In the genomic region with DNA sequence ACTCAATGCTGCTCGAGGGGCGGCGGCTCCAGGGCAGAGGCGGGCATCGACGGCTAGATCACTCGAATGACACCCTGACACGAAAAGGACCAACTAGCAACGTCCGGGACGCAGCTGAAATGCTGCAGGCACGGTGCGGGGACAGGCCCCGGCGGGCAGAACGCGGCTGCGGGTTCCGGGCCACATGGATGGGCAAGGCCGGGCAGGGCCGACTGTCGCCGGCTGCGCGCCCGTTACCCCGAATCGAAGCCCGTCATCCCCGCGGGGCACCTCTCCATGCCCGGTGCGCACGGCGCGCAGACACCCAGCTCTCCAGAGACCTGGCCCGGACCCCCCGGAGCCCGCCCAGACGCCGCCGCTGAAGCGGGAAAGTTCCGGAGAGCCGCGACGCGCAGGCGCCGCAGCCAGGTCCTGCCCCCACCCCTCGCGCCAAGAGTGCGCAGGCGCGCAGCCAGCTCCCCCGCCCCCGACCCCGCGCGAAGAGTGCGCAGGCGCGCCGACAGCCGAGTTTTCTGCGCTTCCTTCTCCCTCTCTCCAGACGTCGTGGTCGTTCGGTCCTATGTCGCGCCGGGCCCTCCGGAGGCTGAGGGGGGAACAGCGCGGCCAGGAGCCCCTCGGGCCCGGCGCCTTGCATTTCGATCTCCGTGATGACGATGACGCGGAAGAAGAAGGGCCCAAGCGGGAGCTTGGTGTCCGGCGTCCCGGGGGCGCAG, we compare ENCODE assay signal across 1 cellular context.
TF ChIP-seq lines count a peak whose summit lies in the region.

TSS of gene TCF25 (plus strand) at position 484 of the 713 bp plus-strand sequence. CDS start at position 560, 76 bp downstream.

TF ChIP-seq in HepG2, 621 proteins besides CTCF, POLR2A, EP300 and RAD21 (continued from another document and continues in another):
- TF ChIP-seq, protein P1, sequence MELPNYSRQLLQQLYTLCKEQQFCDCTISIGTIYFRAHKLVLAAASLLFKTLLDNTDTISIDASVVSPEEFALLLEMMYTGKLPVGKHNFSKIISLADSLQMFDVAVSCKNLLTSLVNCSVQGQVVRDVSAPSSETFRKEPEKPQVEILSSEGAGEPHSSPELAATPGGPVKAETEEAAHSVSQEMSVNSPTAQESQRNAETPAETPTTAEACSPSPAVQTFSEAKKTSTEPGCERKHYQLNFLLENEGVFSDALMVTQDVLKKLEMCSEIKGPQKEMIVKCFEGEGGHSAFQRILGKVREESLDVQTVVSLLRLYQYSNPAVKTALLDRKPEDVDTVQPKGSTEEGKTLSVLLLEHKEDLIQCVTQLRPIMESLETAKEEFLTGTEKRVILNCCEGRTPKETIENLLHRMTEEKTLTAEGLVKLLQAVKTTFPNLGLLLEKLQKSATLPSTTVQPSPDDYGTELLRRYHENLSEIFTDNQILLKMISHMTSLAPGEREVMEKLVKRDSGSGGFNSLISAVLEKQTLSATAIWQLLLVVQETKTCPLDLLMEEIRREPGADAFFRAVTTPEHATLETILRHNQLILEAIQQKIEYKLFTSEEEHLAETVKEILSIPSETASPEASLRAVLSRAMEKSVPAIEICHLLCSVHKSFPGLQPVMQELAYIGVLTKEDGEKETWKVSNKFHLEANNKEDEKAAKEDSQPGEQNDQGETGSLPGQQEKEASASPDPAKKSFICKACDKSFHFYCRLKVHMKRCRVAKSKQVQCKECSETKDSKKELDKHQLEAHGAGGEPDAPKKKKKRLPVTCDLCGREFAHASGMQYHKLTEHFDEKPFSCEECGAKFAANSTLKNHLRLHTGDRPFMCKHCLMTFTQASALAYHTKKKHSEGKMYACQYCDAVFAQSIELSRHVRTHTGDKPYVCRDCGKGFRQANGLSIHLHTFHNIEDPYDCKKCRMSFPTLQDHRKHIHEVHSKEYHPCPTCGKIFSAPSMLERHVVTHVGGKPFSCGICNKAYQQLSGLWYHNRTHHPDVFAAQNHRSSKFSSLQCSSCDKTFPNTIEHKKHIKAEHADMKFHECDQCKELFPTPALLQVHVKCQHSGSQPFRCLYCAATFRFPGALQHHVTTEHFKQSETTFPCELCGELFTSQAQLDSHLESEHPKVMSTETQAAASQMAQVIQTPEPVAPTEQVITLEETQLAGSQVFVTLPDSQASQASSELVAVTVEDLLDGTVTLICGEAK (IDR thresholded peaks at IDR 0.05), result no peak
- TF ChIP-seq, protein P1 (CRISPR knock-in tag; IDR thresholded peaks at IDR 0.05), result peak; percentile 92
- peak; percentile 98 for TF ChIP-seq ZNF776 (CRISPR knock-in tag; IDR thresholded peaks at IDR 0.05)
- no peak for TF ChIP-seq ATF1 (CRISPR knock-in tag; IDR thresholded peaks at IDR 0.05)
- peak; percentile 88 for TF ChIP-seq AGO1 (IDR thresholded peaks at IDR 0.05; ENCODE audit: low read depth, low read length, poor library complexity, severe bottlenecking)
- TF ChIP-seq, protein P2, sequence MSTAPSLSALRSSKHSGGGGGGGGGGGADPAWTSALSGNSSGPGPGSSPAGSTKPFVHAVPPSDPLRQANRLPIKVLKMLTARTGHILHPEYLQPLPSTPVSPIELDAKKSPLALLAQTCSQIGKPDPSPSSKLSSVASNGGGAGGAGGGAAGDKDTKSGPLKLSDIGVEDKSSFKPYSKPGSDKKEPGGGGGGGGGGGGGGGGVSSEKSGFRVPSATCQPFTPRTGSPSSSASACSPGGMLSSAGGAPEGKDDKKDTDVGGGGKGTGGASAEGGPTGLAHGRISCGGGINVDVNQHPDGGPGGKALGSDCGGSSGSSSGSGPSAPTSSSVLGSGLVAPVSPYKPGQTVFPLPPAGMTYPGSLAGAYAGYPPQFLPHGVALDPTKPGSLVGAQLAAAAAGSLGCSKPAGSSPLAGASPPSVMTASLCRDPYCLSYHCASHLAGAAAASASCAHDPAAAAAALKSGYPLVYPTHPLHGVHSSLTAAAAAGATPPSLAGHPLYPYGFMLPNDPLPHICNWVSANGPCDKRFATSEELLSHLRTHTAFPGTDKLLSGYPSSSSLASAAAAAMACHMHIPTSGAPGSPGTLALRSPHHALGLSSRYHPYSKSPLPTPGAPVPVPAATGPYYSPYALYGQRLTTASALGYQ (CRISPR knock-in tag; IDR thresholded peaks at IDR 0.05), result peak; percentile 68
- peak; percentile 86; the same call in 1 of the 2 replicates for TF ChIP-seq SMYD3 (CRISPR knock-in tag; IDR thresholded peaks at IDR 0.05)
- TF ChIP-seq, protein P3, sequence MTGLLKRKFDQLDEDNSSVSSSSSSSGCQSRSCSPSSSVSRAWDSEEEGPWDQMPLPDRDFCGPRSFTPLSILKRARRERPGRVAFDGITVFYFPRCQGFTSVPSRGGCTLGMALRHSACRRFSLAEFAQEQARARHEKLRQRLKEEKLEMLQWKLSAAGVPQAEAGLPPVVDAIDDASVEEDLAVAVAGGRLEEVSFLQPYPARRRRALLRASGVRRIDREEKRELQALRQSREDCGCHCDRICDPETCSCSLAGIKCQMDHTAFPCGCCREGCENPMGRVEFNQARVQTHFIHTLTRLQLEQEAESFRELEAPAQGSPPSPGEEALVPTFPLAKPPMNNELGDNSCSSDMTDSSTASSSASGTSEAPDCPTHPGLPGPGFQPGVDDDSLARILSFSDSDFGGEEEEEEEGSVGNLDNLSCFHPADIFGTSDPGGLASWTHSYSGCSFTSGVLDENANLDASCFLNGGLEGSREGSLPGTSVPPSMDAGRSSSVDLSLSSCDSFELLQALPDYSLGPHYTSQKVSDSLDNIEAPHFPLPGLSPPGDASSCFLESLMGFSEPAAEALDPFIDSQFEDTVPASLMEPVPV (CRISPR knock-in tag; IDR thresholded peaks at IDR 0.05), result peak; percentile 97
- no peak for TF ChIP-seq FLYWCH1 (CRISPR knock-in tag; IDR thresholded peaks at IDR 0.05)
- peak; percentile 46; the same call in 1 of the 2 replicates for TF ChIP-seq WIZ (CRISPR knock-in tag; IDR thresholded peaks at IDR 0.05)
- TF ChIP-seq, protein P4, sequence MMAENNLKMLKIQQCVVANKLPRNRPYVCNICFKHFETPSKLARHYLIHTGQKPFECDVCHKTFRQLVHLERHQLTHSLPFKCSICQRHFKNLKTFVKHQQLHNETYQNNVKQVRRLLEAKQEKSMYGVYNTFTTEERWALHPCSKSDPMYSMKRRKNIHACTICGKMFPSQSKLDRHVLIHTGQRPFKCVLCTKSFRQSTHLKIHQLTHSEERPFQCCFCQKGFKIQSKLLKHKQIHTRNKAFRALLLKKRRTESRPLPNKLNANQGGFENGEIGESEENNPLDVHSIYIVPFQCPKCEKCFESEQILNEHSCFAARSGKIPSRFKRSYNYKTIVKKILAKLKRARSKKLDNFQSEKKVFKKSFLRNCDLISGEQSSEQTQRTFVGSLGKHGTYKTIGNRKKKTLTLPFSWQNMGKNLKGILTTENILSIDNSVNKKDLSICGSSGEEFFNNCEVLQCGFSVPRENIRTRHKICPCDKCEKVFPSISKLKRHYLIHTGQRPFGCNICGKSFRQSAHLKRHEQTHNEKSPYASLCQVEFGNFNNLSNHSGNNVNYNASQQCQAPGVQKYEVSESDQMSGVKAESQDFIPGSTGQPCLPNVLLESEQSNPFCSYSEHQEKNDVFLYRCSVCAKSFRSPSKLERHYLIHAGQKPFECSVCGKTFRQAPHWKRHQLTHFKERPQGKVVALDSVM (CRISPR knock-in tag; IDR thresholded peaks at IDR 0.05), result peak; percentile 53
- no peak for TF ChIP-seq ZNF496 (CRISPR knock-in tag; IDR thresholded peaks at IDR 0.05; ENCODE audit: insufficient replicate concordance)
- no peak for TF ChIP-seq NCOR1 (IDR thresholded peaks at IDR 0.05; ENCODE audit: borderline replicate concordance, low read length)
- TF ChIP-seq KLF6 (CRISPR knock-in tag; IDR thresholded peaks at IDR 0.05), result peak; percentile 96
- no peak; the same call in 1 of the 2 replicates for TF ChIP-seq MYNN (CRISPR knock-in tag; IDR thresholded peaks at IDR 0.05; ENCODE audit: low read depth)
- TF ChIP-seq, protein P5, sequence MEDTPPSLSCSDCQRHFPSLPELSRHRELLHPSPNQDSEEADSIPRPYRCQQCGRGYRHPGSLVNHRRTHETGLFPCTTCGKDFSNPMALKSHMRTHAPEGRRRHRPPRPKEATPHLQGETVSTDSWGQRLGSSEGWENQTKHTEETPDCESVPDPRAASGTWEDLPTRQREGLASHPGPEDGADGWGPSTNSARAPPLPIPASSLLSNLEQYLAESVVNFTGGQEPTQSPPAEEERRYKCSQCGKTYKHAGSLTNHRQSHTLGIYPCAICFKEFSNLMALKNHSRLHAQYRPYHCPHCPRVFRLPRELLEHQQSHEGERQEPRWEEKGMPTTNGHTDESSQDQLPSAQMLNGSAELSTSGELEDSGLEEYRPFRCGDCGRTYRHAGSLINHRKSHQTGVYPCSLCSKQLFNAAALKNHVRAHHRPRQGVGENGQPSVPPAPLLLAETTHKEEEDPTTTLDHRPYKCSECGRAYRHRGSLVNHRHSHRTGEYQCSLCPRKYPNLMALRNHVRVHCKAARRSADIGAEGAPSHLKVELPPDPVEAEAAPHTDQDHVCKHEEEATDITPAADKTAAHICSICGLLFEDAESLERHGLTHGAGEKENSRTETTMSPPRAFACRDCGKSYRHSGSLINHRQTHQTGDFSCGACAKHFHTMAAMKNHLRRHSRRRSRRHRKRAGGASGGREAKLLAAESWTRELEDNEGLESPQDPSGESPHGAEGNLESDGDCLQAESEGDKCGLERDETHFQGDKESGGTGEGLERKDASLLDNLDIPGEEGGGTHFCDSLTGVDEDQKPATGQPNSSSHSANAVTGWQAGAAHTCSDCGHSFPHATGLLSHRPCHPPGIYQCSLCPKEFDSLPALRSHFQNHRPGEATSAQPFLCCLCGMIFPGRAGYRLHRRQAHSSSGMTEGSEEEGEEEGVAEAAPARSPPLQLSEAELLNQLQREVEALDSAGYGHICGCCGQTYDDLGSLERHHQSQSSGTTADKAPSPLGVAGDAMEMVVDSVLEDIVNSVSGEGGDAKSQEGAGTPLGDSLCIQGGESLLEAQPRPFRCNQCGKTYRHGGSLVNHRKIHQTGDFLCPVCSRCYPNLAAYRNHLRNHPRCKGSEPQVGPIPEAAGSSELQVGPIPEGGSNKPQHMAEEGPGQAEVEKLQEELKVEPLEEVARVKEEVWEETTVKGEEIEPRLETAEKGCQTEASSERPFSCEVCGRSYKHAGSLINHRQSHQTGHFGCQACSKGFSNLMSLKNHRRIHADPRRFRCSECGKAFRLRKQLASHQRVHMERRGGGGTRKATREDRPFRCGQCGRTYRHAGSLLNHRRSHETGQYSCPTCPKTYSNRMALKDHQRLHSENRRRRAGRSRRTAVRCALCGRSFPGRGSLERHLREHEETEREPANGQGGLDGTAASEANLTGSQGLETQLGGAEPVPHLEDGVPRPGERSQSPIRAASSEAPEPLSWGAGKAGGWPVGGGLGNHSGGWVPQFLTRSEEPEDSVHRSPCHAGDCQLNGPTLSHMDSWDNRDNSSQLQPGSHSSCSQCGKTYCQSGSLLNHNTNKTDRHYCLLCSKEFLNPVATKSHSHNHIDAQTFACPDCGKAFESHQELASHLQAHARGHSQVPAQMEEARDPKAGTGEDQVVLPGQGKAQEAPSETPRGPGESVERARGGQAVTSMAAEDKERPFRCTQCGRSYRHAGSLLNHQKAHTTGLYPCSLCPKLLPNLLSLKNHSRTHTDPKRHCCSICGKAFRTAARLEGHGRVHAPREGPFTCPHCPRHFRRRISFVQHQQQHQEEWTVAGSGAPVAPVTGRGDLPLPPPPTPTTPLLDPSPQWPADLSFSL (CRISPR knock-in tag; IDR thresholded peaks at IDR 0.05), result no peak
- TF ChIP-seq EHMT2 (IDR thresholded peaks at IDR 0.05; ENCODE audit: borderline replicate concordance, low read depth, low read length), result no peak
- 0 out of 2 replicates have a peak, but pooled peaks have one; percentile 34 for TF ChIP-seq ZBTB3 (CRISPR knock-in tag; IDR thresholded peaks at IDR 0.05; ENCODE audit: borderline replicate concordance, low read depth)
- peak; percentile 96 for TF ChIP-seq ZNF605 (CRISPR knock-in tag; IDR thresholded peaks at IDR 0.05)
- 0 out of 2 replicates have a peak, but pooled peaks have one; percentile 40 for TF ChIP-seq ZNF740 (CRISPR knock-in tag; IDR thresholded peaks at IDR 0.05)
- TF ChIP-seq NCOA5 (CRISPR knock-in tag; IDR thresholded peaks at IDR 0.05), result no peak
- TF ChIP-seq, protein P6, sequence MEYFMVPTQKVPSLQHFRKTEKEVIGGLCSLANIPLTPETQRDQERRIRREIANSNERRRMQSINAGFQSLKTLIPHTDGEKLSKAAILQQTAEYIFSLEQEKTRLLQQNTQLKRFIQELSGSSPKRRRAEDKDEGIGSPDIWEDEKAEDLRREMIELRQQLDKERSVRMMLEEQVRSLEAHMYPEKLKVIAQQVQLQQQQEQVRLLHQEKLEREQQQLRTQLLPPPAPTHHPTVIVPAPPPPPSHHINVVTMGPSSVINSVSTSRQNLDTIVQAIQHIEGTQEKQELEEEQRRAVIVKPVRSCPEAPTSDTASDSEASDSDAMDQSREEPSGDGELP (IDR thresholded peaks at IDR 0.05; ENCODE audit: borderline replicate concordance, low read depth), result peak; percentile 48; the same call in 1 of the 2 replicates
- peak; percentile 12; the same call in 1 of the 2 replicates for TF ChIP-seq HDAC2 (CRISPR knock-in tag; IDR thresholded peaks at IDR 0.05)
- TF ChIP-seq ATF7 (IDR thresholded peaks at IDR 0.05), result no peak
- TF ChIP-seq ATF7 (CRISPR knock-in tag; IDR thresholded peaks at IDR 0.05), result no peak
- peak; percentile 80; the same call in 1 of the 2 replicates for TF ChIP-seq KMT2A (CRISPR knock-in tag; IDR thresholded peaks at IDR 0.05)
